ENCODE assay signal across 8 cellular contexts in the genomic region with DNA sequence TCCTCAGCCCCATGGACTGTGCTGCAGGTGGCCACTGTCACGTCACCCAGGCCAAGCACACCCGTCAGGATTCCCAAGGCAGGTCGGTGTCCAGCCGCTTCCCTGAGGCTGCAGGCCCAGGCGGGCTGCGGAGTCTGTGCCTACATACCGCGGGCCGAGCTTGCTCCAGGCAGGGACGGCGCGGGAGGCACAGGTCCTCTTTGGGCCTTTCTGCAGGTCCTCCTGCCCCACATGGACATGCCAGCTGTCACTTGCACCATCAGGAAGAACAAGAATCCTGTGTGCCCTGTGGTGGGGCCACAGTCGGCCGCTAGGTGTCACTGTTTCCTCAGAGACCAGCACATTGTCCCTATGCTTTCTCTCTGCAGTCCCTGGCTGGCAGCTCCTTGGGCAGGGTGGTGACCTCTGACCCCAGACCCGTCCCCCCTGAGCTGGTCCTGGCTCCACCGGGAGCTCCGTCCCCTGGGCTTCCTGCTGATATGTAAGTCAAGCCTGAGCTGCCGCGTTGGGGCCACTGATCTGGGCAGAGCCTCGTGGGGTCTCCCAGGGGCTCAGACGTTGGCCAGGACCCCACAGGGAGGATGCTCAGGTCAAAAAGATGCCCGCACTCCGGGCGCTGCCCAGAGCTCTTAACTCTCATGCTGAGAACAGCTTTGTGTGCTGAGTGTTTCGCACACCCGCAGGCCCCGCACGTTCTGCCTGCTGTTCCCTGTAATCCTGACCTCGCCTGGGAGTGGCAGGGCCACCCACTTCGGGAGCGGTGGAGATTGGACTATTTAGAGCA. TPM values are rescaled to one million over a fixed set of nuclear protein-coding genes. Genes with fewer than 3 reads are reported as not detected.
DNase-seq lines count a peak whose midpoint lies in the region; ATAC-seq and TF ChIP-seq lines count a peak whose summit lies in the region.

No MANE protein-coding gene starts in this region.

- H3K9ac ChIP-seq in smooth muscle cell (ENCODE audit: low read depth), result no peak overlapping the region

- DNase-seq in AG08395 (ENCODE audit: low spot score) (peak; percentile 90), NCI-H2107 (lab: John Stamatoyannopoulos, UW) (peak; percentile 13), UCSD-AML1 (lab: John Stamatoyannopoulos, UW; ENCODE audit: unreplicated experiment) (peak; percentile 81), body of pancreas (peak; percentile 88 to 94 (median 90)), iPS DF 19.7 (ENCODE audit: low read depth, low spot score) (peak; percentile 57), smooth muscle cell (lab: John Stamatoyannopoulos, UW; ENCODE audit: unreplicated experiment) (peak; percentile 66)

- H3K27ac ChIP-seq in body of pancreas (no peak overlapping the region), smooth muscle cell (ENCODE audit: low read depth) (no peak overlapping the region)

- 28 to 33% methylated on average over 6 to 28 of the region's 31 CpGs for WGBS in body of pancreas, 2 donors
- 50% methylated on average over 31 of the region's 31 CpGs for WGBS in smooth muscle cell (ENCODE audit: low lambda C conversion rate)

- H3K4me2 ChIP-seq in smooth muscle cell, result no peak overlapping the region

- TF ChIP-seq CTCF in body of pancreas (IDR thresholded peaks at IDR 0.05), result peak; percentile 91 to 98 (median 95)
- TF ChIP-seq CTCF in smooth muscle cell (IDR thresholded peaks at IDR 0.05; ENCODE audit: borderline replicate concordance, insufficient read depth, poor library complexity, severe bottlenecking), result peak; percentile 96

- H3K79me2 ChIP-seq in smooth muscle cell (ENCODE audit: low read depth), result no peaks in the 10 kb centered on the region

- H3F3A ChIP-seq in smooth muscle cell (ENCODE audit: low read depth), result no peaks in the 10 kb centered on the region

- H3K27me3 ChIP-seq in body of pancreas (no peaks in the 10 kb centered on the region), smooth muscle cell (ENCODE audit: low read depth) (no peaks in the 10 kb centered on the region)

- H3K9me3 ChIP-seq in body of pancreas (no peaks in the 10 kb centered on the region), smooth muscle cell (replicated peaks; ENCODE audit: low read depth) (no peaks in the 10 kb centered on the region)

- no peak for TF ChIP-seq POLR2A in body of pancreas (IDR thresholded peaks at IDR 0.05)

- H2AFZ ChIP-seq in smooth muscle cell (ENCODE audit: low read depth), result no peak overlapping the region

- H3K36me3 ChIP-seq in body of pancreas (replicated peaks in 1 of 2; ENCODE audit: insufficient read depth in 1 of 2, low read depth in 2 of 2) (no peaks in the 10 kb centered on the region), smooth muscle cell (ENCODE audit: low read depth) (no peaks in the 10 kb centered on the region)

- H3K4me1 ChIP-seq in body of pancreas (no peaks in the 10 kb centered on the region), smooth muscle cell (ENCODE audit: low read depth) (no peaks in the 10 kb centered on the region)

- H4K20me1 ChIP-seq in smooth muscle cell (ENCODE audit: low read depth), result no peaks in the 10 kb centered on the region

- H3K4me3 ChIP-seq in body of pancreas (no peak overlapping the region), smooth muscle cell (no peak overlapping the region)

- intact Hi-C loops in body of pancreas (cut with DNase I), result no loop called here

- peak; percentile 57 for ATAC-seq in GM21529 (IDR thresholded peaks at IDR 0.05; ENCODE audit: unreplicated experiment)
- ATAC-seq in body of pancreas, result peak; percentile 95
- ATAC-seq in HG02763 (IDR thresholded peaks at IDR 0.05; ENCODE audit: unreplicated experiment), result no peak

RNA-seq across cellular contexts. Expression of a gene that starts 17.4 kb away (rescaled TPM):
- total RNA-seq in body of pancreas, result 1 to 10 TPM in 1 of 2 donors, not detected in 1; 1.6 TPM
- not detected in 2 replicates for total RNA-seq in smooth muscle cell
- 0.12 TPM in 1 of 2 replicates, not detected in the other for polyA plus RNA-seq in smooth muscle cell

RNA-seq across cellular contexts. Expression of a gene that starts 31.3 kb away (rescaled TPM):
- total RNA-seq in body of pancreas, result 10 to 100 TPM; 51.9 to 79.1 TPM
- total RNA-seq in smooth muscle cell, result 3.1 and 8.4 TPM in 2 replicates
- polyA plus RNA-seq in smooth muscle cell, result 4.6 and 8.1 TPM in 2 replicates

RNA-seq across cellular contexts. Expression of a gene that starts 44.7 kb away (rescaled TPM):
- total RNA-seq in body of pancreas, result under 1 TPM in 1 of 2 donors, not detected in 1; 0.26 TPM
- 0.99 and 2.2 TPM in 2 replicates for total RNA-seq in smooth muscle cell
- polyA plus RNA-seq in smooth muscle cell, result 0.53 TPM in 1 of 2 replicates, not detected in the other

RNA-seq across cellular contexts. Expression of a gene that starts 54.9 kb away (rescaled TPM):
- total RNA-seq in body of pancreas (under 1 TPM in 1 of 2 donors, not detected in 1; under 0.01 TPM), smooth muscle cell (not detected in 2 replicates)
- not detected in 2 replicates for polyA plus RNA-seq in smooth muscle cell

Comparison
In these comparisons a context has a peak if more than half of its experiments do, and no peak if none do; other contexts are left out.
1. DNase-seq: peak in every context shown above with its lines; median percentile 90 in body of pancreas; 90 in AG08395; 81 in UCSD-AML1; 66 in smooth muscle cell; 57 in iPS DF 19.7; 13 in NCI-H2107.